ENCODE assay signal across 1 cellular context in the genomic region with DNA sequence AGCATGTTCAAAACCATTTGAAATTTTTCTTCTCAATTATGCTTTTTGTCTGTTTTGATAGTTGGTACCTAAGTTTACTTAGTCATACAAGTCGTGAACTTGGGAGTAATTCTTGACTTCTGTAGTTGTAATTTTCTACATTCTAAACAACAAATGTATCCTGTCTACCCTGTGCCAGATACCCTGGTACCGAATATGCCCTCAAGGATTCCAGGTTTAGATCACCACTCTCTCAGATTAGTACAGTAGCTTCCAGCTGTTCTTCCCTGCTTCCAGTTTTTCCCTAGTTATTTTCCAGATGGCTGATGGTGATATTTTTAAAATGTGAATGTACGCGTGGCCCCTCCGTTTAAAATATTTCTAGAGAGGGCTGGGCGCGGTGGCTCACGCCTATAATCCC.
TF ChIP-seq lines count a peak whose summit lies in the region.

No MANE protein-coding gene starts in this region.

TF ChIP-seq in HCT116, 20 proteins besides CTCF, POLR2A, EP300 and RAD21:
- TF ChIP-seq FOSL1 (IDR thresholded peaks at IDR 0.05; ENCODE audit: low read depth) (0 out of 2 replicates have a peak, but pooled peaks have one; percentile 4), EZH2phosphoT487 (IDR thresholded peaks at IDR 0.05; ENCODE audit: borderline replicate concordance) (no peak)
- TF ChIP-seq, protein P1, sequence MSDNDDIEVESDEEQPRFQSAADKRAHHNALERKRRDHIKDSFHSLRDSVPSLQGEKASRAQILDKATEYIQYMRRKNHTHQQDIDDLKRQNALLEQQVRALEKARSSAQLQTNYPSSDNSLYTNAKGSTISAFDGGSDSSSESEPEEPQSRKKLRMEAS (IDR thresholded peaks at IDR 0.05): 0 out of 2 replicates have a peak, but pooled peaks have one; percentile 10
TF ChIP-seq in HCT116: peak in this region for 2.
